ENCODE assay signal across 8 cellular contexts in the genomic region with DNA sequence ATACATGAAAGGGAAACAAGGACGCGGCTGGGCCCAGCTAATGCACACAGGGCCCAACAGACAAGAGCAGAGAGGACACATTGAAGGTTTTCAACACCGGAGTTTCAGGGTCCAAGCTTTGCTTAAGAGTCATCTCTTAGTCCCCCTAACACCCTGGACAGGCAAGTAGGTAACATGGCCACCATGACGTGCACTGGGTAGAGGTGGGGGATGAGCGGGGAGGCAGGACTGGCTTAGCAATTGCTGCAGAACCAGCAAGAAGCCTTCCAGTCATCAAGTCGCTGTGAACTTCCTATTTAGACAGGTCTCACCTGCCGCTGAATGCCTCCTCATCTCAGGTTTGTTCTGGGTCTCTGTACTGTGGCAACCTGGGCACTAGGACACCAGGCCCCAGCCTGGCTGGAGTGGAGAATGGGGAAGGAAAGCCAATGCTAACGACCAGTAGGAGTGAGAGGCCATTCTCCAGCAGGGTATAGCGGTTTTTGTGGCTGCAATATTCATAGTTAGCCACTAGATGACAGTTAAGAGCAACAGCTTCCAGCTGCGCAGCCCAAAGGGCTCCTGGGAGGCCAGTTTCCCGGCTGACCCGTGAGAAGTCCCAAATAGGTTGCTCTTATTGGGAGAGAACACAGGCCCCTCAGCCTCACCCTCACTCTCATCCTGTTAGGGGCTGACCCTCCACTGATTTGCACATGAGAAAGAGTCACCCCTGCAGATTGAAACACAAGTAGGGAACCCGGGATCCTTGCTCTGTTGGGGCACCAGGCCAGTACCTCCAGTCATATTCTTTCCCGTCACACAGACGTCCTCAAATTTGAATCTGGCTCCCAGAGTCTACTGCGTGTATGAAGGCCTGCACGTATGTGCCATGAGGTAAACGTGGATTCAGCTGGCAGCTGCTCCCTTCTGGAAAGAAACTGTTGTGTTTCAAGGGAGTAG. TPM values are rescaled to one million over a fixed set of nuclear protein-coding genes. Genes with fewer than 3 reads are reported as not detected.
A peak's percentile ranks its signal among the peaks of the same experiment; 100 is the strongest.
DNase-seq lines count a peak whose midpoint lies in the region; ATAC-seq and TF ChIP-seq lines count a peak whose summit lies in the region.

No MANE protein-coding gene starts in this region.

- peak; percentile 77 for TF ChIP-seq CTCF in CD4-positive, alpha-beta T cell (IDR thresholded peaks at IDR 0.05)
- TF ChIP-seq CTCF in fibroblast of mammary gland (conservative IDR thresholded peaks at IDR 0.05; ENCODE audit: control insufficient read depth, insufficient read depth, low read depth, low read length): peak; percentile 97

- intact Hi-C loops in CD4-positive, alpha-beta T cell (cut with DNase I, micrococcal nuclease): loop anchor here (1.0 to 2.0 kb wide), 3 partner anchors 212 to 277 kb away; no protein-coding TSS in a partner anchor
- intact Hi-C loops in activated CD4-positive, alpha-beta memory T cell treated with anti-CD3 and anti-CD28 coated beads for 36 hours (cut with micrococcal nuclease): loop anchor here (2.0 to 10.0 kb wide), 6 partner anchors 93 to 665 kb away; a partner anchor contains a TSS

- no peak overlapping the region for H3K27ac Mint-ChIP-seq in CD4-positive, alpha-beta T cell
- H3K27ac Mint-ChIP-seq in activated CD4-positive, alpha-beta memory T cell treated with anti-CD3 and anti-CD28 coated beads for 36 hours: no peak overlapping the region
- peak overlapping the region in 3 of 10 donors; percentile 60 to 75 (median 67) for H3K27ac Mint-ChIP-seq in naive thymus-derived CD8-positive, alpha-beta T cell

- peak; percentile 96 for ATAC-seq in CD4-positive, alpha-beta T cell (ENCODE audit: poor library complexity)
- ATAC-seq in GM18519 (IDR thresholded peaks at IDR 0.05; ENCODE audit: low FRiP score, unreplicated experiment) (peak; percentile 76), HG02973 (IDR thresholded peaks at IDR 0.05; ENCODE audit: unreplicated experiment) (peak; percentile 97)
- ATAC-seq in naive thymus-derived CD8-positive, alpha-beta T cell: peak; percentile 66 to 90

- peak in 2 of 10 experiments; percentile 4 to 5 for DNase-seq in CD4-positive, alpha-beta T cell
- DNase-seq in NCI-H446 (lab: John Stamatoyannopoulos, UW) (peak; percentile 22 to 78), fibroblast of mammary gland (ENCODE audit: low read depth) (peak; percentile 69), NCI-H2081 treated with DMSO at 0.1 percent for 48 hours (lab: John Stamatoyannopoulos, UW) (no peak)
- DNase-seq in activated CD4-positive, alpha-beta memory T cell treated with anti-CD3 and anti-CD28 coated beads for 36 hours: peak; percentile 47
- peak in 4 of 10 donors; percentile 13 to 41 (median 23) for DNase-seq in naive thymus-derived CD8-positive, alpha-beta T cell

- CTCF ChIA-PET in CD4-positive, alpha-beta T cell (lab: Charles Lee): interaction anchor here (0.6 to 3.0 kb wide), 5 partner anchors 8 to 19 kb away, joined by 3 to 11 read pairs (median 3); no protein-coding TSS in a partner anchor
- CTCF ChIA-PET in activated CD4-positive, alpha-beta memory T cell treated with anti-CD3 and anti-CD28 coated beads for 36 hours (lab: Charles Lee): interaction anchor here (0.6 to 4.4 kb wide), 13 partner anchors 9 to 753 kb away, joined by 3 to 36 read pairs (median 4); no protein-coding TSS in a partner anchor

- H3K4me3 Mint-ChIP-seq in CD4-positive, alpha-beta T cell: no peak overlapping the region
- H3K4me3 Mint-ChIP-seq in activated CD4-positive, alpha-beta memory T cell treated with anti-CD3 and anti-CD28 coated beads for 36 hours: peak overlapping the region; percentile 36
- H3K4me3 Mint-ChIP-seq in naive thymus-derived CD8-positive, alpha-beta T cell: peak overlapping the region in 2 of 10 donors; percentile 18 to 44

- H3K4me3 ChIP-seq in fibroblast of mammary gland (ENCODE audit: control insufficient read depth, low read depth, low read length): no peak overlapping the region

- H3K27ac ChIP-seq in CD4-positive, alpha-beta T cell (ENCODE audit: low read depth, low read length): no peak overlapping the region

- H3K9me3 Mint-ChIP-seq in CD4-positive, alpha-beta T cell: no peaks in the 10 kb centered on the region
- H3K9me3 Mint-ChIP-seq in activated CD4-positive, alpha-beta memory T cell treated with anti-CD3 and anti-CD28 coated beads for 36 hours: no peaks in the 10 kb centered on the region
- H3K9me3 Mint-ChIP-seq in naive thymus-derived CD8-positive, alpha-beta T cell: no peaks in the 10 kb centered on the region

- H3K9me3 ChIP-seq in CD4-positive, alpha-beta T cell (ENCODE audit: control insufficient read depth, low read length): no peaks in the 10 kb centered on the region

- H3K36me3 Mint-ChIP-seq in CD4-positive, alpha-beta T cell (ENCODE audit: low read depth): no peaks in the 10 kb centered on the region
- H3K36me3 Mint-ChIP-seq in activated CD4-positive, alpha-beta memory T cell treated with anti-CD3 and anti-CD28 coated beads for 36 hours: no peaks in the 10 kb centered on the region
- H3K36me3 Mint-ChIP-seq in naive thymus-derived CD8-positive, alpha-beta T cell: no peaks in the 10 kb centered on the region

- no peaks in the 10 kb centered on the region for H3K27me3 Mint-ChIP-seq in CD4-positive, alpha-beta T cell
- no peaks in the 10 kb centered on the region for H3K27me3 Mint-ChIP-seq in activated CD4-positive, alpha-beta memory T cell treated with anti-CD3 and anti-CD28 coated beads for 36 hours
- H3K27me3 Mint-ChIP-seq in naive thymus-derived CD8-positive, alpha-beta T cell: peaks cover 0 to 4% (median 0%) of the 10 kb centered on the region in 5 donors

- peaks cover 17% of the 10 kb centered on the region for H3K4me1 Mint-ChIP-seq in CD4-positive, alpha-beta T cell (ENCODE audit: low read depth)
- peaks cover 31% of the 10 kb centered on the region for H3K4me1 Mint-ChIP-seq in activated CD4-positive, alpha-beta memory T cell treated with anti-CD3 and anti-CD28 coated beads for 36 hours (ENCODE audit: low read depth)
- H3K4me1 Mint-ChIP-seq in naive thymus-derived CD8-positive, alpha-beta T cell: peaks cover 0 to 13% (median 11%) of the 10 kb centered on the region in 4 donors

- POLR2A ChIA-PET in CD4-positive, alpha-beta T cell (lab: Charles Lee): no interaction called here
- POLR2A ChIA-PET in activated CD4-positive, alpha-beta memory T cell treated with anti-CD3 and anti-CD28 coated beads for 36 hours (lab: Charles Lee): interaction anchor here (0.6 kb wide), 1 partner anchor 81 kb away, joined by 3 read pairs; no protein-coding TSS in a partner anchor
- POLR2A ChIA-PET in naive thymus-derived CD8-positive, alpha-beta T cell (lab: Charles Lee): no interaction called here

- H3K27me3 ChIP-seq in CD4-positive, alpha-beta T cell (ENCODE audit: control insufficient read depth, insufficient read depth, low read length): no peaks in the 10 kb centered on the region

RNA-seq across cellular contexts. Expression of a gene that starts 6.0 kb away (rescaled TPM):
- 10 to 100 TPM; 23.7 to 27.1 TPM for total RNA-seq in CD4-positive, alpha-beta T cell
- total RNA-seq in activated CD4-positive, alpha-beta memory T cell treated with anti-CD3 and anti-CD28 coated beads for 36 hours: 10 to 100 TPM; 16.6 to 17.4 TPM
- 10 to 100 TPM; 35.8 to 43.2 TPM for total RNA-seq in naive thymus-derived CD8-positive, alpha-beta T cell
- 10 to 100 TPM; 69.1 to 92.8 (median 86.1) TPM for polyA plus RNA-seq in naive thymus-derived CD8-positive, alpha-beta T cell

RNA-seq across cellular contexts. Expression of a gene that starts 29.4 kb away (rescaled TPM):
- total RNA-seq in CD4-positive, alpha-beta T cell: not detected
- not detected for total RNA-seq in activated CD4-positive, alpha-beta memory T cell treated with anti-CD3 and anti-CD28 coated beads for 36 hours
- total RNA-seq in naive thymus-derived CD8-positive, alpha-beta T cell: under 1 TPM in 1 of 2 experiments, not detected in 1; 0.68 TPM
- polyA plus RNA-seq in naive thymus-derived CD8-positive, alpha-beta T cell: not detected
